In genomic region chr15:68646751-68647150, GRCh38 we compare ENCODE assay signal across 11 cellular contexts.
"Had no signal": no experiment of that assay in that cellular context is flagged by ENCODE, and none has a peak within 500 bp of the region (broad histone marks: within the 10 kb centered on the region; RNA-seq: fewer than 3 reads in every experiment).

No MANE protein-coding gene starts in this region.

- H3K9ac ChIP-seq: neural progenitor cell had no signal

- DNase-seq: activated B cell treated with CpG ODN at 0.5 μM for 24 hours; activated CD4-positive, alpha-beta T cell treated with anti-CD3 and anti-CD28 coated beads, Interleukin-2, amount 50 U/mL, for 1 hour; activated gamma-delta T cell; aorta; gastrocnemius medialis; kidney; small intestine; T-helper 17 cell had no signal

- H3K9me3 ChIP-seq: gastrocnemius medialis, tibial artery had no signal

- H3K36me3 ChIP-seq: gastrocnemius medialis, neural progenitor cell, tibial artery had no signal

- H3K4me2 ChIP-seq: neural progenitor cell had no signal

- H3K4me1 ChIP-seq: gastrocnemius medialis, tibial artery had no signal

- H3K27ac ChIP-seq: gastrocnemius medialis, neural progenitor cell, tibial artery had no signal

- H3K4me3 ChIP-seq: gastrocnemius medialis, neural progenitor cell, tibial artery had no signal

- H3K27me3 ChIP-seq: gastrocnemius medialis, neural progenitor cell, tibial artery had no signal

- ATAC-seq: gastrocnemius medialis; stimulated activated effector memory CD8-positive, alpha-beta T cell treated with anti-CD3 and anti-CD28 coated beads, Interleukin-12 subunit alpha, Interleukin-12 subunit beta, amount 100 ng/mL, for 72 hours; T-helper 17 cell had no signal
